Comparison of ENCODE assay signal across 8 cellular contexts in the genomic region with DNA sequence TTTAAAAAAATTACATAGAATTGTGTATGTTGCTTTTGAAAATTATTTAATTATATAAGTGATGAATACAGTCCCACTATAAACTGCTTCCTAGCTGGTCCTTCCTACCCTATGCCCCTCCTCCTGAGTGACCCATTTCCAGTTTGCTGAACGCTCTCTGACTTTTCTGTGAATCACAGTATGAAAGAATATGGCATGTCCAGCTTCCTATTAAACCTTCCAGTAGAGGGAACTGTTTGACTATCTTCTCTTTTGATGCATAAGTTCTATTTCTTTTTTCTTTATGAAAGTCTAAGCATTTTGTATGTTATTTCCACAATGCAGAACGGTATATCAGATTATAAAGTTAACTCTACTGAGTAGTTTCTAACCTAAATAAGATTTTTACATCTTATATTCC. TPM values are rescaled to one million over a fixed set of nuclear protein-coding genes. Genes with fewer than 3 reads are reported as not detected.
A peak's percentile ranks its signal among the peaks of the same experiment; 100 is the strongest.
DNase-seq lines count a peak whose midpoint lies in the region; ATAC-seq and TF ChIP-seq lines count a peak whose summit lies in the region.

No MANE protein-coding gene starts in this region.

- no peak for ATAC-seq in HG02885 (IDR thresholded peaks at IDR 0.05; ENCODE audit: poor library complexity, unreplicated experiment)
- ATAC-seq in GM19395 (IDR thresholded peaks at IDR 0.05; ENCODE audit: unreplicated experiment) = no peak

- in situ Hi-C loops in G401 (cut with HindIII; ENCODE audit: low sequenced_read_pairs) = no loop called here

- TF ChIP-seq CTCF in LNCaP clone FGC (IDR thresholded peaks at IDR 0.05; ENCODE audit: control insufficient read depth, extremely low read depth, insufficient read depth) = peak; percentile 76
- peak; percentile 63 for TF ChIP-seq CTCF in fibroblast of villous mesenchyme (IDR thresholded peaks at IDR 0.05; ENCODE audit: insufficient read depth, low read depth, low read length)

- H3K4me3 ChIP-seq in LNCaP clone FGC (ENCODE audit: low read depth, low read length) (no peak overlapping the region), fibroblast of villous mesenchyme (ENCODE audit: low read depth, low read length) (no peak overlapping the region)

- DNase-seq in G401 (ENCODE audit: low spot score) (peak; percentile 40), LNCaP clone FGC (ENCODE audit: low read depth) (peak; percentile 33), SW 1271 (lab: John Stamatoyannopoulos, UW) (peak; percentile 24 to 69), fibroblast of villous mesenchyme (ENCODE audit: low read depth) (peak; percentile 75), putamen (ENCODE audit: low spot score) (peak; percentile 23)
- DNase-seq in activated CD8-positive, alpha-beta memory T cell treated with anti-CD3 and anti-CD28 coated beads for 24 hours = no peak

RNA-seq across cellular contexts. Expression of gene PSMG2, which starts 41.3 kb away (rescaled TPM):
- total RNA-seq in G401 (2014; rRNA removed; shearing (Covaris generic)) = 106 and 123 TPM in 2 replicates
- total RNA-seq in fibroblast of villous mesenchyme = 65.7 and 66.9 TPM in 2 replicates

RNA-seq across cellular contexts. Expression of gene CEP76, which starts 41.6 kb away (rescaled TPM):
- total RNA-seq in G401 (2014; rRNA removed; shearing (Covaris generic)) = 21.7 and 22.4 TPM in 2 replicates
- total RNA-seq in fibroblast of villous mesenchyme = 9.0 and 12.5 TPM in 2 replicates
